Comparison of ENCODE assay signal across 8 cellular contexts in the genomic region with DNA sequence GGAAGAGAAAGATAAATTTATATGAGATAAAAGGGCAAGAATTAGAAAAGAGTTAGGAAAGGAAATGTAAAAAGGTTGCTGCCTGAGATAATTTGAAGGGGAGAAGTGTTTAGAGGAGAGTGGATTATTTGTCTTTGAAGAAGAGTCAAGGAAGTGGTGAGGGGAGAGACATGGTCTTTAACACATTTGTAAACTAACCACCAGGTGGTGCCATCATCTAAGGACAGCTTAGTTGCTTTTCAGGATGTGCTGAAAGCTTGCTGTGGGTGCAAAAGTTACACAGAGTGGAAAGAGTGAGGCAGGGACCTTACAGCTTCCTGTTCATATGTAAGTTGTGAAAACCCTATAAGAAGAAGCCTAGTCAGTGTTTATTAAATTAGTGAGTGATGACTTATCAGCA.
DNase-seq lines count a peak whose midpoint lies in the region; TF ChIP-seq lines count a peak whose summit lies in the region.

No MANE protein-coding gene starts in this region.

- TF ChIP-seq RAD21 in neural cell (conservative IDR thresholded peaks at IDR 0.05) = peak; percentile 68

- no peaks in the 10 kb centered on the region for H3K9me2 ChIP-seq in neural cell (ENCODE audit: insufficient read depth, low read length)

- in situ Hi-C loops in SK-MEL-5 (cut with HindIII; ENCODE audit: low pct_unique_long_range_greater_than_20kb, low sequenced_read_pairs) = no loop called here

- no peak for TF ChIP-seq EP300 in neural cell (conservative IDR thresholded peaks at IDR 0.05; ENCODE audit: poor library complexity, severe bottlenecking)
- TF ChIP-seq EP300 in ovary (IDR thresholded peaks at IDR 0.05) = no peak

- H3K27ac ChIP-seq in neural cell (ENCODE audit: low read length) = no peak overlapping the region
- no peak overlapping the region for H3K27ac ChIP-seq in ovary

- no peaks in the 10 kb centered on the region for H3K4me1 ChIP-seq in ovary (ENCODE audit: insufficient read depth)

- H3K9me3 ChIP-seq in neural cell (ENCODE audit: low read length) (no peaks in the 10 kb centered on the region), ovary (no peaks in the 10 kb centered on the region)

- no peak overlapping the region for H3K4me2 ChIP-seq in neural cell (ENCODE audit: low read length)

- H3K27me3 ChIP-seq in neural cell (ENCODE audit: insufficient read depth, low read depth, low read length) (no peaks in the 10 kb centered on the region), ovary (no peaks in the 10 kb centered on the region)

- no peak overlapping the region for H3K9ac ChIP-seq in neural cell (ENCODE audit: low read length)

- H3K36me3 ChIP-seq in neural cell (ENCODE audit: insufficient read depth, low read length) (no peaks in the 10 kb centered on the region), ovary (no peaks in the 10 kb centered on the region)

- no peaks in the 10 kb centered on the region for H4K20me1 ChIP-seq in neural cell (ENCODE audit: insufficient read depth)

- H3F3A ChIP-seq in neural cell (ENCODE audit: insufficient read depth, low read length, poor library complexity, severe bottlenecking) = no peaks in the 10 kb centered on the region

- H3K4me3 ChIP-seq in neural cell (ENCODE audit: low read length) = no peak overlapping the region
- no peak overlapping the region for H3K4me3 ChIP-seq in ovary

- TF ChIP-seq POLR2A in ovary (IDR thresholded peaks at IDR 0.05) = no peak

- H2AFZ ChIP-seq in neural cell (ENCODE audit: low read depth, low read length) = no peak overlapping the region

- intact Hi-C loops in ovary (cut with DNase I) = no loop called here

- DNase-seq in NCI-H345 (lab: John Stamatoyannopoulos, UW) (peak; percentile 21), NCI-H345 treated with DMSO at 0.1 percent for 48 hours (lab: John Stamatoyannopoulos, UW; ENCODE audit: unreplicated experiment) (no peak), SK-MEL-5 (ENCODE audit: low read depth, low spot score) (peak; percentile 58), activated T-cell treated with anti-CD3 and anti-CD28 coated beads for 4 hours (no peak), cerebellum (ENCODE audit: low spot score) (no peak), ovary (no peak)

- TF ChIP-seq CTCF in LNCAP (IDR thresholded peaks at IDR 0.05) (peak; percentile 34; the same call in 1 of the 2 replicates), neural cell (IDR thresholded peaks at IDR 0.05; ENCODE audit: poor library complexity, severe bottlenecking) (peak; percentile 58), ovary (IDR thresholded peaks at IDR 0.05) (no peak)

- no peaks in the 10 kb centered on the region for H3K79me2 ChIP-seq in neural cell (replicated peaks; ENCODE audit: insufficient read depth, low read length)

TF ChIP-seq in neural cell, 6 proteins besides CTCF, POLR2A, EP300 and RAD21:
- TF ChIP-seq, protein P1, sequence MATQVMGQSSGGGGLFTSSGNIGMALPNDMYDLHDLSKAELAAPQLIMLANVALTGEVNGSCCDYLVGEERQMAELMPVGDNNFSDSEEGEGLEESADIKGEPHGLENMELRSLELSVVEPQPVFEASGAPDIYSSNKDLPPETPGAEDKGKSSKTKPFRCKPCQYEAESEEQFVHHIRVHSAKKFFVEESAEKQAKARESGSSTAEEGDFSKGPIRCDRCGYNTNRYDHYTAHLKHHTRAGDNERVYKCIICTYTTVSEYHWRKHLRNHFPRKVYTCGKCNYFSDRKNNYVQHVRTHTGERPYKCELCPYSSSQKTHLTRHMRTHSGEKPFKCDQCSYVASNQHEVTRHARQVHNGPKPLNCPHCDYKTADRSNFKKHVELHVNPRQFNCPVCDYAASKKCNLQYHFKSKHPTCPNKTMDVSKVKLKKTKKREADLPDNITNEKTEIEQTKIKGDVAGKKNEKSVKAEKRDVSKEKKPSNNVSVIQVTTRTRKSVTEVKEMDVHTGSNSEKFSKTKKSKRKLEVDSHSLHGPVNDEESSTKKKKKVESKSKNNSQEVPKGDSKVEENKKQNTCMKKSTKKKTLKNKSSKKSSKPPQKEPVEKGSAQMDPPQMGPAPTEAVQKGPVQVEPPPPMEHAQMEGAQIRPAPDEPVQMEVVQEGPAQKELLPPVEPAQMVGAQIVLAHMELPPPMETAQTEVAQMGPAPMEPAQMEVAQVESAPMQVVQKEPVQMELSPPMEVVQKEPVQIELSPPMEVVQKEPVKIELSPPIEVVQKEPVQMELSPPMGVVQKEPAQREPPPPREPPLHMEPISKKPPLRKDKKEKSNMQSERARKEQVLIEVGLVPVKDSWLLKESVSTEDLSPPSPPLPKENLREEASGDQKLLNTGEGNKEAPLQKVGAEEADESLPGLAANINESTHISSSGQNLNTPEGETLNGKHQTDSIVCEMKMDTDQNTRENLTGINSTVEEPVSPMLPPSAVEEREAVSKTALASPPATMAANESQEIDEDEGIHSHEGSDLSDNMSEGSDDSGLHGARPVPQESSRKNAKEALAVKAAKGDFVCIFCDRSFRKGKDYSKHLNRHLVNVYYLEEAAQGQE (IDR thresholded peaks at IDR 0.05; ENCODE audit: borderline replicate concordance) = no peak
- peak; percentile 73 for TF ChIP-seq SMC3 (conservative IDR thresholded peaks at IDR 0.05; ENCODE audit: poor library complexity)

Comparison
In these comparisons a context has a peak if more than half of its experiments do, and no peak if none do; other contexts are left out.
1. DNase-seq: peak in NCI-H345 (single experiment) and SK-MEL-5 (single experiment); none in NCI-H345 treated with DMSO at 0.1 percent for 48 hours (single experiment), activated T-cell treated with anti-CD3 and anti-CD28 coated beads for 4 hours (single experiment), cerebellum (single experiment) and ovary (0 of 5).
2. CTCF ChIP-seq: peak in LNCAP (single experiment) and neural cell (single experiment); none in ovary (0 of 3).